Comparison of ENCODE assay signal across 21 cellular contexts in genomic region chr9:95710449-95710848, GRCh38.
DNase-seq lines count a peak whose midpoint lies in the region; ATAC-seq and TF ChIP-seq lines count a peak whose summit lies in the region.
"Had no signal": no experiment of that assay in that cellular context is flagged by ENCODE, and none has a peak within 500 bp of the region (broad histone marks: within the 10 kb centered on the region; RNA-seq: fewer than 3 reads in every experiment).

No MANE protein-coding gene starts in this region.

- H3K4me1 Mint-ChIP-seq in chondrocyte (ENCODE audit: low read depth) = peaks cover 21% of the 10 kb centered on the region
- H3K4me1 Mint-ChIP-seq: CD14-positive monocyte; CD8-positive, alpha-beta memory T cell; GM23338; H9 had no signal

- intact Hi-C loops in upper lobe of right lung (cut with DNase I) = no loop called here

- H3K36me3 ChIP-seq in BLaER1 = no peaks in the 10 kb centered on the region; the same call in 1 of the 2 replicates
- H3K36me3 ChIP-seq in upper lobe of right lung = no peaks in the 10 kb centered on the region
- H3K36me3 ChIP-seq: BE2C had no signal

- H3K27ac Mint-ChIP-seq in chondrocyte (ENCODE audit: unreplicated experiment) = no peak overlapping the region
- H3K27ac Mint-ChIP-seq: CD14-positive monocyte; CD4-positive, alpha-beta T cell; GM23338; H9 had no signal

- TF ChIP-seq CTCF in C4-2B (conservative IDR thresholded peaks at IDR 0.05) (no peak), chondrocyte (IDR thresholded peaks at IDR 0.05) (no peak), upper lobe of right lung (IDR thresholded peaks at IDR 0.05) (no peak)

- H4K20me1 ChIP-seq in BLaER1 = peaks cover 8% of the 10 kb centered on the region; the same call in 1 of the 2 replicates

- H3K4me1 ChIP-seq in BLaER1 (peaks cover 23% of the 10 kb centered on the region), upper lobe of right lung (no peaks in the 10 kb centered on the region)
- H3K4me1 ChIP-seq: A549, BE2C had no signal

- no peak overlapping the region for H3K4me3 Mint-ChIP-seq in chondrocyte (ENCODE audit: unreplicated experiment)
- H3K4me3 Mint-ChIP-seq: CD14-positive monocyte; CD4-positive, alpha-beta T cell; CD8-positive, alpha-beta memory T cell; GM23338; H9 had no signal

- H3K9me3 ChIP-seq in BLaER1 (peaks cover 17% of the 10 kb centered on the region), upper lobe of right lung (no peaks in the 10 kb centered on the region)
- H3K9me3 ChIP-seq: A549, BE2C had no signal

- no peak overlapping the region for H3K9ac ChIP-seq in BLaER1

- H3K4me3 ChIP-seq in BLaER1 (no peak overlapping the region), upper lobe of right lung (no peak overlapping the region)
- H3K4me3 ChIP-seq: A549, GM23338 had no signal

- H3K36me3 Mint-ChIP-seq in chondrocyte (ENCODE audit: low read depth) = peaks cover 2% of the 10 kb centered on the region
- H3K36me3 Mint-ChIP-seq: CD14-positive monocyte had no signal

- DNase-seq in chondrocyte (ENCODE audit: low spot score) (peak; percentile 89), upper lobe of right lung (no peak), EL (no peak), HUDEP-2 (lab: John Stamatoyannopoulos, UW; ENCODE audit: unreplicated experiment in 76 of 76) (no peak), NCI-H510A treated with DMSO at 0.1 percent for 48 hours (lab: John Stamatoyannopoulos, UW) (no peak)
- DNase-seq: 8988T; ACHN; AML-193; BE2C; CD4-positive, alpha-beta T cell; CD8-positive, alpha-beta memory T cell; DMS 273 treated with DMSO at 0.1 percent for 48 hours; DMS79; GF-D8; H9 had no signal

- H3K27ac ChIP-seq in BLaER1 (no peak overlapping the region), C4-2B (peak overlapping the region; percentile 62; the same call in 1 of the 2 replicates), upper lobe of right lung (no peak overlapping the region)
- H3K27ac ChIP-seq: A549 had no signal

- peak; percentile 29 for ATAC-seq in upper lobe of right lung
- ATAC-seq: A549, GM23338, HCT116 had no signal

- H3K9me3 Mint-ChIP-seq in chondrocyte (ENCODE audit: low read depth) = peaks cover 3% of the 10 kb centered on the region

- no peaks in the 10 kb centered on the region for H3K27me3 Mint-ChIP-seq in chondrocyte (ENCODE audit: low read depth)
- H3K27me3 Mint-ChIP-seq: CD4-positive, alpha-beta T cell had no signal

- H3K27me3 ChIP-seq in BLaER1 (no peaks in the 10 kb centered on the region), upper lobe of right lung (no peaks in the 10 kb centered on the region)
- H3K27me3 ChIP-seq: BE2C had no signal

- peak overlapping the region; percentile 72 for H3K4me2 ChIP-seq in BLaER1
- H3K4me2 ChIP-seq: A549, GM23338 had no signal
